26 cellular contexts compared by ENCODE assay signal in genomic region chr16:67986949-67987348, GRCh38. TPM values are rescaled to one million over a fixed set of nuclear protein-coding genes. Genes with fewer than 3 reads are reported as not detected.
"Had no signal": no experiment of that assay in that cellular context is flagged by ENCODE, and none has a peak within 500 bp of the region (broad histone marks: within the 10 kb centered on the region; RNA-seq: fewer than 3 reads in every experiment).

No MANE protein-coding gene starts in this region.

- H3K4me1 ChIP-seq: tibial artery had no signal

- H3K36me3 Mint-ChIP-seq: activated naive CD8-positive, alpha-beta T cell treated with anti-CD3 and anti-CD28 coated beads, Interleukin-2, amount 10 ng/mL, durations not matched to agents 7 days and 5 days; brain had no signal

- DNase-seq: activated CD4-positive, alpha-beta T cell treated with anti-CD3 and anti-CD28 coated beads, Interleukin-2, amount 10 ng/mL, durations not matched to agents 24 days and 14 days; activated CD8-positive, alpha-beta T cell treated with anti-CD3 and anti-CD28 coated beads, Interleukin-2, amount 10 ng/mL, durations not matched to agents 7 days and 5 days; activated naive CD4-positive, alpha-beta T cell treated with Interleukin-2 at 50 U/mL for 16 hours; activated naive CD8-positive, alpha-beta T cell treated with anti-CD3 and anti-CD28 coated beads, Interleukin-2, amount 10 ng/mL, durations not matched to agents 7 days and 5 days; activated T-cell treated with anti-CD3 and anti-CD28 coated beads, Interleukin-2, amount 50 U/mL, for 24 hours; central memory CD4-positive, alpha-beta T cell; colonic mucosa; endodermal cell; foreskin keratinocyte; glutamatergic neuron; mucosa of descending colon; naive thymus-derived CD8-positive, alpha-beta T cell; posterior cingulate gyrus; small intestine; stimulated activated CD4-positive, alpha-beta T cell treated with anti-CD3 and anti-CD28 coated beads, Interleukin-4, amount 100 ng/mL, for 4 hours; stimulated activated naive CD4-positive, alpha-beta T cell; T-helper 1 cell; T-helper 9 cell; tibial artery had no signal

- H3K4me3 ChIP-seq: colonic mucosa, mucosa of descending colon, tibial artery had no signal

- ATAC-seq: activated CD8-positive, alpha-beta T cell treated with anti-CD3 and anti-CD28 coated beads, Interleukin-2, amount 10 ng/mL, durations not matched to agents 7 days and 5 days; foreskin keratinocyte; mucosa of descending colon; naive thymus-derived CD8-positive, alpha-beta T cell had no signal

- H3K27ac Mint-ChIP-seq: activated CD4-positive, alpha-beta T cell treated with anti-CD3 and anti-CD28 coated beads, Interleukin-2, amount 10 ng/mL, durations not matched to agents 24 days and 14 days; activated CD8-positive, alpha-beta T cell treated with anti-CD3 and anti-CD28 coated beads, Interleukin-2, amount 10 ng/mL, durations not matched to agents 7 days and 5 days; activated T-helper 2 cell treated with anti-CD3 and anti-CD28 coated beads, Interferon-gamma antibody, Interleukin-2, Interleukin-4, amounts not matched to agents 10 μg/mL and 5 μg/mL and 100 μg/mL, durations not matched to agents 14 hours and 24 hours and 36 hours; endodermal cell had no signal

- H3K27me3 ChIP-seq: colonic mucosa, foreskin keratinocyte had no signal

- H3K4me1 Mint-ChIP-seq: brain had no signal

- H3K27me3 Mint-ChIP-seq: activated CD4-positive, alpha-beta T cell treated with anti-CD3 and anti-CD28 coated beads, Interleukin-2, amount 10 ng/mL, durations not matched to agents 24 days and 14 days; activated naive CD8-positive, alpha-beta T cell treated with anti-CD3 and anti-CD28 coated beads, Interleukin-2, amount 10 ng/mL, durations not matched to agents 7 days and 5 days; activated T-cell treated with anti-CD3 and anti-CD28 coated beads, Interleukin-2, amount 50 U/mL, for 24 hours; naive thymus-derived CD8-positive, alpha-beta T cell had no signal

- H3K9me3 ChIP-seq: colonic mucosa, mucosa of descending colon, tibial artery had no signal

- H3K4me3 Mint-ChIP-seq: activated CD4-positive, alpha-beta T cell treated with anti-CD3 and anti-CD28 coated beads, Interleukin-2, amount 10 ng/mL, durations not matched to agents 24 days and 14 days; activated CD8-positive, alpha-beta T cell treated with anti-CD3 and anti-CD28 coated beads, Interleukin-2, amount 10 ng/mL, durations not matched to agents 7 days and 5 days; activated naive CD8-positive, alpha-beta T cell treated with anti-CD3 and anti-CD28 coated beads, Interleukin-2, amount 10 ng/mL, durations not matched to agents 7 days and 5 days; activated T-cell treated with anti-CD3 and anti-CD28 coated beads, Interleukin-2, amount 50 U/mL, for 24 hours; brain; endodermal cell had no signal

- H3K9me3 Mint-ChIP-seq: activated CD4-positive, alpha-beta T cell treated with anti-CD3 and anti-CD28 coated beads, Interleukin-2, amount 10 ng/mL, durations not matched to agents 24 days and 14 days; activated naive CD8-positive, alpha-beta T cell treated with anti-CD3 and anti-CD28 coated beads, Interleukin-2, amount 10 ng/mL, durations not matched to agents 7 days and 5 days; activated T-cell treated with anti-CD3 and anti-CD28 coated beads, Interleukin-2, amount 50 U/mL, for 24 hours; activated T-helper 2 cell treated with anti-CD3 and anti-CD28 coated beads, Interferon-gamma antibody, Interleukin-2, Interleukin-4, amounts not matched to agents 10 μg/mL and 5 μg/mL and 100 μg/mL, durations not matched to agents 14 hours and 24 hours and 36 hours; brain; naive thymus-derived CD8-positive, alpha-beta T cell had no signal

- H3K36me3 ChIP-seq: colonic mucosa, tibial artery had no signal

- H3K27ac ChIP-seq: colonic mucosa, foreskin keratinocyte, tibial artery had no signal

RNA-seq across cellular contexts. Expression of gene DPEP3, which starts 6.7 kb away (rescaled TPM):
- total RNA-seq: activated CD4-positive, alpha-beta T cell treated with anti-CD3 and anti-CD28 coated beads, Interleukin-2, amount 10 ng/mL, durations not matched to agents 24 days and 14 days; activated CD8-positive, alpha-beta T cell treated with anti-CD3 and anti-CD28 coated beads, Interleukin-2, amount 10 ng/mL, durations not matched to agents 7 days and 5 days; activated T-helper 2 cell treated with anti-CD3 and anti-CD28 coated beads, Interferon-gamma antibody, Interleukin-2, Interleukin-4, amounts not matched to agents 10 μg/mL and 5 μg/mL and 100 μg/mL, durations not matched to agents 14 hours and 24 hours and 36 hours; colonic mucosa; epithelial cell of proximal tubule; fibroblast of lung; foreskin keratinocyte; left lobe of liver; mucosa of descending colon had no signal
- polyA plus RNA-seq: fibroblast of lung, foreskin keratinocyte, keratinocyte had no signal

RNA-seq across cellular contexts. Expression of gene DPEP2, which starts 12.3 kb away (rescaled TPM):
- total RNA-seq: epithelial cell of proximal tubule, fibroblast of lung, foreskin keratinocyte had no signal
- polyA plus RNA-seq: fibroblast of lung, keratinocyte had no signal

RNA-seq across cellular contexts. Expression of gene DPEP2NB, which starts 28.8 kb away (rescaled TPM):
- total RNA-seq: activated CD4-positive, alpha-beta T cell treated with anti-CD3 and anti-CD28 coated beads, Interleukin-2, amount 10 ng/mL, durations not matched to agents 24 days and 14 days; activated CD8-positive, alpha-beta T cell treated with anti-CD3 and anti-CD28 coated beads, Interleukin-2, amount 10 ng/mL, durations not matched to agents 7 days and 5 days; activated naive CD8-positive, alpha-beta T cell treated with anti-CD3 and anti-CD28 coated beads, Interleukin-2, amount 10 ng/mL, durations not matched to agents 7 days and 5 days; activated T-helper 2 cell treated with anti-CD3 and anti-CD28 coated beads, Interferon-gamma antibody, Interleukin-2, Interleukin-4, amounts not matched to agents 10 μg/mL and 5 μg/mL and 100 μg/mL, durations not matched to agents 14 hours and 24 hours and 36 hours; colonic mucosa; endodermal cell; epithelial cell of proximal tubule; fibroblast of lung; foreskin keratinocyte; left lobe of liver; mucosa of descending colon; naive thymus-derived CD8-positive, alpha-beta T cell; subcutaneous adipose tissue had no signal
- polyA plus RNA-seq: fibroblast of lung; foreskin keratinocyte; naive thymus-derived CD8-positive, alpha-beta T cell; small intestine had no signal
